8 cellular contexts compared by ENCODE assay signal in genomic region chr6:24064106-24064505, GRCh38.
DNase-seq lines count a peak whose midpoint lies in the region; ATAC-seq lines count a peak whose summit lies in the region.

No MANE protein-coding gene starts in this region.

- no peak for ATAC-seq in HG02588 (IDR thresholded peaks at IDR 0.05; ENCODE audit: unreplicated experiment)
- no peak for ATAC-seq in HG02884 (IDR thresholded peaks at IDR 0.05; ENCODE audit: unreplicated experiment)

- DNase-seq in NCI-H1105 treated with DMSO at 0.1 percent for 48 hours (lab: John Stamatoyannopoulos, UW) (peak; percentile 28), NCI-H1105 (lab: John Stamatoyannopoulos, UW) (no peak), NCI-H146 treated with DMSO at 0.1 percent for 48 hours (lab: John Stamatoyannopoulos, UW; ENCODE audit: unreplicated experiment) (peak; percentile 14), astrocyte of the hippocampus (ENCODE audit: low read depth, low spot score) (peak; percentile 62), pons (ENCODE audit: low spot score) (peak; percentile 42)
- no peak for DNase-seq in activated CD4-positive, alpha-beta T cell treated with anti-CD3 and anti-CD28 coated beads, Interleukin-2, amount 50 U/mL, for 4 hours

Comparison
In these comparisons a context has a peak if more than half of its experiments do, and no peak if none do; other contexts are left out.
1. DNase-seq: peak in NCI-H1105 treated with DMSO at 0.1 percent for 48 hours (single experiment), NCI-H146 treated with DMSO at 0.1 percent for 48 hours (single experiment), astrocyte of the hippocampus (single experiment) and pons (single experiment); none in NCI-H1105 (single experiment) and activated CD4-positive, alpha-beta T cell treated with anti-CD3 and anti-CD28 coated beads, Interleukin-2, amount 50 U/mL, for 4 hours (0 of 2).